16 cellular contexts compared by ENCODE assay signal in the genomic region with DNA sequence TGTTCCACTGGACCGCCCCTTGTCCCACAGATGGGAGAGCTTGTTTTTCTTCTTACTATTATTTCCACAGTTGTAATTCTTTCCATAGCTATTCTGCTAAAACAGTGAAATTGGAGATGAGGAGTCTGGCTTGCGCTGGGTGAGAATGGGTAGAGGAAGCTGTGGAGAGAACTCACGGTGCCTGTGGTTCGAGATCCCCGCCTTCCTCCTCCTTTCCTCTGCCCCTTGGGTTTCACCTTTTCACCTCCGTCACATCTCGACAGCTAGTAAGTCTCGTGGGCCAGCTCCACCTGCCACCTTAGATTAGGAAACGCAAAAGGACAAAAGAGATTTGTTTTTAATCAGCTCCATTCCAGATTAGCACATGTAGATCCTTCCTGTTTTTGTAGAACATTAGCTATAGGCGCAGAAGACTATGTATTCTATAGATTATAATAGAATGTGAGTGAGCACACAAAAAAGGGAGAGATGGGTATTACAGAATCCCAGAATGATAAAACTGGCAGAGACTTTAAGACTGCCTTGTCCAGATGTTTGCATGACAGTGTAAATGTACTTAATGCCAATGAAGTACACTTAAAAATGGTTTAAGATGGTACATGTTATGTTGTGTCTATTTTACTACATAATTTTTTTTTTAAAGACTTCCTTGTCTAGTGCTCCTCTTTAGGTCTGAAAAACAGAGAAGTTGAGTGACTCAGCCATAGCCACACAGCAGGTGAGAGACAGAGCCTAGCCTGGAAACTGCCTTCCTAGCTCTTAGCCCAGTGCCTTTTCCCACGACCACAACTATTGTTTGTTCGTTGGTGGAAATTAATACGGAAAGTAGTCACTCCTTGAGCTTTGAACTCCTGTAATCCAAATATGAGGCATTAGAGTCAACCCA. TPM values are rescaled to one million over a fixed set of nuclear protein-coding genes. Genes with fewer than 3 reads are reported as not detected.
DNase-seq lines count a peak whose midpoint lies in the region; ATAC-seq, FAIRE-seq and TF ChIP-seq lines count a peak whose summit lies in the region.
"Had no signal": no experiment of that assay in that cellular context is flagged by ENCODE, and none has a peak within 500 bp of the region (broad histone marks: within the 10 kb centered on the region; RNA-seq: fewer than 3 reads in every experiment).

No MANE protein-coding gene starts in this region.

- FAIRE-seq in K562 (lab: Jason Lieb, UNC) = no peak
- FAIRE-seq: GM12892 had no signal

- in situ Hi-C loops in K562 (cut with MboI) = loop anchor here (25.0 kb wide), 1 partner anchor 275 kb away; no protein-coding TSS in a partner anchor

- H3K27me3 Mint-ChIP-seq in nephron progenitor cell (ENCODE audit: low read depth, poor library complexity) = no peaks in the 10 kb centered on the region
- H3K27me3 Mint-ChIP-seq: activated CD8-positive, alpha-beta T cell treated with anti-CD3 and anti-CD28 coated beads for 36 hours had no signal

- H3K36me3 Mint-ChIP-seq in nephron progenitor cell (ENCODE audit: low read depth) = peaks cover 76% of the 10 kb centered on the region

- intact Hi-C loops in left ventricle myocardium inferior (cut with micrococcal nuclease) = loop anchor here (10.0 kb wide), 1 partner anchor 57 kb away; no protein-coding TSS in a partner anchor
- intact Hi-C loops in Right ventricle myocardium inferior (cut with DNase I) = no loop called here
- intact Hi-C loops in K562 (cut with micrococcal nuclease) = no loop called here
- intact Hi-C loops in esophagus muscularis mucosa (cut with DNase I) = no loop called here

- no peaks in the 10 kb centered on the region for H4K20me1 ChIP-seq in K562 (replicated peaks; ENCODE audit: control insufficient read depth, insufficient read depth, low read length)

- no peaks in the 10 kb centered on the region for H3K9me3 Mint-ChIP-seq in nephron progenitor cell
- H3K9me3 Mint-ChIP-seq: activated CD8-positive, alpha-beta T cell treated with anti-CD3 and anti-CD28 coated beads for 36 hours had no signal

- no peaks in the 10 kb centered on the region for H3K9me1 ChIP-seq in K562 (ENCODE audit: control insufficient read depth, insufficient read depth, low read length)

- H3K36me3 ChIP-seq in left ventricle myocardium inferior (peaks cover 63% of the 10 kb centered on the region), K562 (ENCODE audit: control insufficient read depth, insufficient read depth, low read length) (peaks cover 54% of the 10 kb centered on the region; the same call in 2 of the 3 replicates), esophagus muscularis mucosa (peaks cover 0 to 77% (median 43%) of the 10 kb centered on the region in 4 donors)
- H3K36me3 ChIP-seq: HAP-1 had no signal

- H3K4me3 Mint-ChIP-seq in nephron progenitor cell = no peak overlapping the region
- H3K4me3 Mint-ChIP-seq: activated CD8-positive, alpha-beta T cell treated with anti-CD3 and anti-CD28 coated beads for 36 hours had no signal

- 63% methylated on average over 12 of the region's 13 CpGs for WGBS in K562 (ENCODE audit: insufficient coverage, low coverage, missing lambda C conversion rate)
- 70% methylated on average over 13 of the region's 13 CpGs for WGBS in esophagus muscularis mucosa

- no peak overlapping the region for H3K4me2 ChIP-seq in K562 (ENCODE audit: insufficient read depth, low read length)
- H3K4me2 ChIP-seq: KMS-11 had no signal

- CTCF ChIA-PET in K562 (lab: Yijun Ruan, JAX; ENCODE audit: low intra/inter-chr PET ratio) = no interaction called here

- H3K27me3 ChIP-seq in left ventricle myocardium inferior (ENCODE audit: low read depth) (no peaks in the 10 kb centered on the region), K562 (ENCODE audit: control insufficient read depth in 2 of 2, insufficient read depth in 2 of 2, low read length in 2 of 2) (no peaks in the 10 kb centered on the region), esophagus muscularis mucosa (no peaks in the 10 kb centered on the region)
- H3K27me3 ChIP-seq: ascending aorta, left lung had no signal

- DNase-seq in left ventricle myocardium inferior (no peak), Right ventricle myocardium inferior (ENCODE audit: missing footprints) (no peak), K562 (ENCODE audit: extremely low read depth in 1 of 4, low spot score in 3 of 4) (no peak), nephron progenitor cell (no peak), esophagus muscularis mucosa (ENCODE audit: extremely low spot score) (no peak), T-helper 1 cell (no peak)
- DNase-seq in activated CD4-positive, alpha-beta T cell treated with anti-CD3 and anti-CD28 coated beads for 4 hours = no peak
- DNase-seq: activated CD8-positive, alpha-beta T cell treated with anti-CD3 and anti-CD28 coated beads for 36 hours; left lung; NK-92 treated with Interleukin-12 subunit alpha and Interleukin-12 subunit beta, amount 100 ng/mL, for 24 hours; SHP77 treated with DMSO at 0.1 percent for 48 hours had no signal

- no peak for TF ChIP-seq CTCF in left ventricle myocardium inferior (IDR thresholded peaks at IDR 0.05; ENCODE audit: borderline replicate concordance)
- TF ChIP-seq CTCF in K562 (IDR thresholded peaks at IDR 0.05 in 2 of 3, conservative IDR thresholded peaks at IDR 0.05 in 1 of 3; ENCODE audit: insufficient read depth in 2 of 3, low read depth in 1 of 3, low read length in 3 of 3) = no peak
- TF ChIP-seq CTCF in nephron progenitor cell (IDR thresholded peaks at IDR 0.05) = no peak
- no peak for TF ChIP-seq CTCF in esophagus muscularis mucosa (IDR thresholded peaks at IDR 0.05)

- H3K27ac ChIP-seq in left ventricle myocardium inferior (replicated peaks) (peak overlapping the region; percentile 99), K562 (ENCODE audit: extremely low read depth, low read depth, low read length) (no peak overlapping the region), esophagus muscularis mucosa (replicated peaks in 1 of 4) (peak overlapping the region in 1 of 4 donors; percentile 31)
- H3K27ac ChIP-seq: KMS-11 had no signal

- TF ChIP-seq POLR2A in K562 (conservative IDR thresholded peaks at IDR 0.05) (no peak), esophagus muscularis mucosa (IDR thresholded peaks at IDR 0.05; ENCODE audit: low read depth) (no peak)

- H3K4me3 ChIP-seq in left ventricle myocardium inferior (no peak overlapping the region), K562 (no peak overlapping the region), esophagus muscularis mucosa (no peak overlapping the region)
- H3K4me3 ChIP-seq: ascending aorta, HAP-1, left lung had no signal

- BruUV-seq in K562 (replicated peaks; lab: Mats Ljungman, UMichigan) = no TSS peak

- POLR2A ChIA-PET in K562 (lab: Yijun Ruan, JAX) = interaction anchor here (1.1 to 2.0 kb wide), 3 partner anchors 8 to 12 kb away, joined by 3 to 6 read pairs (median 6); no protein-coding TSS in a partner anchor

- H3K4me1 ChIP-seq in left ventricle myocardium inferior (peaks cover 97% of the 10 kb centered on the region), K562 (replicated peaks in 1 of 2; ENCODE audit: control insufficient read depth in 2 of 2, insufficient read depth in 2 of 2, low read length in 2 of 2) (peaks cover 0 to 3% of the 10 kb centered on the region in 2 experiments; a peak in 2 of 5 replicates), esophagus muscularis mucosa (peaks cover 44 to 58% (median 49%) of the 10 kb centered on the region in 4 donors)
- H3K4me1 ChIP-seq: HAP-1 had no signal

- no peak for TF ChIP-seq RAD21 in K562 (CRISPR knock-in tag; conservative IDR thresholded peaks at IDR 0.05 in 1 of 2, IDR thresholded peaks at IDR 0.05 in 1 of 2)

- H3K9me3 ChIP-seq in left ventricle myocardium inferior (replicated peaks) (no peaks in the 10 kb centered on the region), K562 (replicated peaks; ENCODE audit: control insufficient read depth, insufficient read depth, low read depth, low read length) (no peaks in the 10 kb centered on the region), esophagus muscularis mucosa (no peaks in the 10 kb centered on the region)
- H3K9me3 ChIP-seq: ascending aorta, HAP-1, left lung had no signal

- H3K27ac Mint-ChIP-seq in nephron progenitor cell = peak overlapping the region; percentile 28
- H3K27ac Mint-ChIP-seq: activated CD8-positive, alpha-beta T cell treated with anti-CD3 and anti-CD28 coated beads for 36 hours had no signal

- no peak overlapping the region for H3K9ac ChIP-seq in K562 (ENCODE audit: insufficient read depth in 1 of 2, low read depth in 2 of 2, low read length in 2 of 2)
- H3K9ac ChIP-seq: KMS-11 had no signal

- TF ChIP-seq EP300 in K562 (IDR thresholded peaks at IDR 0.05; ENCODE audit: low read length) (no peak), esophagus muscularis mucosa (IDR thresholded peaks at IDR 0.05) (no peak)

- ATAC-seq in Right ventricle myocardium inferior (no peak), K562 (no peak), HG02588 (IDR thresholded peaks at IDR 0.05; ENCODE audit: unreplicated experiment) (no peak)
- ATAC-seq: activated CD8-positive, alpha-beta T cell treated with anti-CD3 and anti-CD28 coated beads for 36 hours; left lung had no signal

- peaks cover 28% of the 10 kb centered on the region for H3K4me1 Mint-ChIP-seq in nephron progenitor cell

- no peak overlapping the region for H2AFZ ChIP-seq in K562 (ENCODE audit: low read depth, low read length)

- no peaks in the 10 kb centered on the region for H3K79me2 ChIP-seq in K562 (ENCODE audit: control insufficient read depth, insufficient read depth, low read length)

TF ChIP-seq in K562, 482 proteins besides CTCF, POLR2A, EP300 and RAD21 (continues in another document):
- TF ChIP-seq ARNT (IDR thresholded peaks at IDR 0.05) (no peak), POLR2B (IDR thresholded peaks at IDR 0.05; ENCODE audit: low read depth, partially characterized antibody) (no peak)

RNA-seq across cellular contexts. Expression of a gene that starts 20.7 kb away (rescaled TPM):
- 31.1 TPM for total RNA-seq in left ventricle myocardium inferior
- 33.4 TPM for total RNA-seq in Right ventricle myocardium inferior
- total RNA-seq in K562 (2011; cell fraction: chromatin; rRNA removed; ENCODE audit: low replicate concordance) = 27.9 and 40.5 TPM in 2 replicates
- 35.9 and 38.8 TPM in 2 replicates for total RNA-seq in K562 (2011; cell fraction: nucleolus; rRNA removed)
- total RNA-seq in K562 (2011; cell fraction: nucleoplasm; rRNA removed) = 25.5 and 29.1 TPM in 2 replicates
- total RNA-seq in K562 (2014; rRNA removed) = 27.5 and 30.9 TPM in 2 replicates
- 24.1 and 24.8 TPM in 2 replicates for total RNA-seq in K562 (2014; rRNA removed; fragmentation: Illumina TruSeq; extraction: Trizol)
- total RNA-seq in K562 (2015; rRNA removed; fragmentation: Illumina TruSeq; extraction: Trizol) = 19.8 and 19.9 TPM in 2 replicates
- 39.0 and 43.0 TPM in 2 replicates for total RNA-seq in K562 (2021)
- polyA plus RNA-seq in K562 (2011; rRNA removed) = 22.1 and 28.6 TPM in 2 replicates
- polyA plus RNA-seq in K562 (2011; cell fraction: cytosol; rRNA removed) = 21.6 and 26.2 TPM in 2 replicates
- polyA plus RNA-seq in K562 (2011; cell fraction: nucleus; rRNA removed) = 58.7 and 62.0 TPM in 2 replicates
- polyA plus RNA-seq in K562 (2012) = 20.0 and 26.4 TPM in 2 replicates
- polyA plus RNA-seq in K562 (2014; fragmentation: Illumina TruSeq; extraction: Trizol) = 22.5 and 26.3 TPM in 2 replicates
- 10 to 100 TPM in 1 of 2 experiments, 1 to 10 TPM in 1; 9.0 to 12.2 TPM for polyA plus RNA-seq in K562 (2014; fragmentation: Nextera tagmentation; extraction: Ambion mirVana)
- polyA plus RNA-seq in K562 (2014; rRNA removed) = 28.1 and 36.4 TPM in 2 replicates
- 25.6 and 33.0 TPM in 2 replicates for polyA minus RNA-seq in K562 (2011; rRNA and poly(A)+ RNA removed)
- polyA minus RNA-seq in K562 (2011; cell fraction: cytosol; rRNA and poly(A)+ RNA removed) = 24.9 and 28.0 TPM in 2 replicates
- polyA minus RNA-seq in K562 (2011; cell fraction: nucleus; rRNA and poly(A)+ RNA removed) = 48.7 and 49.8 TPM in 2 replicates
- total RNA-seq in esophagus muscularis mucosa = 10 to 100 TPM; 31.5 to 52.3 (median 39.2) TPM
